Comparison of ENCODE assay signal across 12 cellular contexts in the genomic region with DNA sequence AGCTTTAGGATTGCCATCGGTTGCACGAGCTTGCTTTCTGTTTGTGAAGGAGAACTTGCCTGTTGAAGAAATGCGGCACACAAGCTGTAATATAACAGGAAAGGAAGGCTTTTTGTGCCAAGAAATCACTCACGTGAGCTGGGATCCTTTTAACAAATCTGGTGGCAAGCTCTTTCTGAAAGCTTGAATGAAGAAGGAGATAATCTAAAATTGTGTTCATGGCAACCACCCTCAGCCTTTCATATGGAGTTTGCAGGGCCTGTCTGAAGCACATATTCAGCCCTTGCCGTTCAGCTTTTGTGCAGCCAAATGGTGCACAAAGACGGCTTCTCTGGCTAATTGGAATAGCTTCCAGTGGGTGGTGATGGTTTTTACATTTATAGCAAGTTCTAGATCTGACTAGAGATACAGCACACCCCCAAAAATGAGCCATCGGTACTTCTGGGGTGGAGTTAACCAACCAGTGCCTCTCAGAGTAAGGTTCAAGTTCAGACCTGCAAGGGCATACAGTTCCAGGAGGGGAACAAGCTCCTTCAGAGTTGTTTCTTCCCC.
DNase-seq lines count a peak whose midpoint lies in the region; FAIRE-seq and TF ChIP-seq lines count a peak whose summit lies in the region.
"Had no signal": no experiment of that assay in that cellular context is flagged by ENCODE, and none has a peak within 500 bp of the region (broad histone marks: within the 10 kb centered on the region; RNA-seq: fewer than 3 reads in every experiment).

No MANE protein-coding gene starts in this region.

- TF ChIP-seq CTCF in bronchial epithelial cell (IDR thresholded peaks at IDR 0.05; ENCODE audit: insufficient read depth, low read length, severe bottlenecking) = no peak
- TF ChIP-seq CTCF in left ventricle myocardium inferior (IDR thresholded peaks at IDR 0.05; ENCODE audit: borderline replicate concordance) = no peak
- TF ChIP-seq CTCF in testis (IDR thresholded peaks at IDR 0.05) = no peak

- intact Hi-C loops in left ventricle myocardium inferior (cut with micrococcal nuclease) (no loop called here), testis (cut with DNase I; ENCODE audit: low total_unique reads) (no loop called here)

- peak; percentile 60 for DNase-seq in DMS114 treated with DMSO at 0.1 percent for 48 hours (lab: John Stamatoyannopoulos, UW; ENCODE audit: unreplicated experiment)
- DNase-seq in bronchial epithelial cell (ENCODE audit: low read depth) = peak; percentile 79
- no peak for DNase-seq in left ventricle myocardium inferior
- peak; percentile 50 for DNase-seq in putamen (ENCODE audit: low spot score)
- no peak for DNase-seq in testis
- DNase-seq in cerebellar cortex (ENCODE audit: low spot score) = no peak
- DNase-seq in activated CD4-positive, alpha-beta T cell treated with anti-CD3 and anti-CD28 coated beads, Interleukin-2, amount 50 U/mL, for 48 hours = no peak
- DNase-seq in NAMALWA (ENCODE audit: low spot score) = no peak
- DNase-seq: activated CD8-positive, alpha-beta memory T cell treated with anti-CD3 and anti-CD28 coated beads for 24 hours; stimulated activated naive B cell treated with anti-CD40 and anti-IgM and Interleukin-4, amounts not matched to agents 10 μg/mL and 1 μg/mL and 100 μg/mL, for 72 hours had no signal

- no peak for TF ChIP-seq POLR2A in testis (IDR thresholded peaks at IDR 0.05)

- H3K4me1 ChIP-seq in left ventricle myocardium inferior (peaks cover 33% of the 10 kb centered on the region), testis (peaks cover 20% of the 10 kb centered on the region)

- FAIRE-seq in bronchial epithelial cell (lab: Jason Lieb, UNC) = peak; percentile 32

- WGBS in testis, 2 donors = 32 to 35% methylated on average over 7 of the region's 7 CpGs

- H3K27ac ChIP-seq in left ventricle myocardium inferior (replicated peaks) (peak overlapping the region; percentile 72), testis (peak overlapping the region in 1 of 2 donors; percentile 73)
- H3K27ac ChIP-seq: C4-2B had no signal

- H3K9me3 ChIP-seq in left ventricle myocardium inferior (replicated peaks) (peaks cover under 1% of the 10 kb centered on the region), testis (no peaks in the 10 kb centered on the region)

- H3K36me3 ChIP-seq in bronchial epithelial cell (ENCODE audit: control insufficient read depth, insufficient read depth, low read length) = peaks cover 4% of the 10 kb centered on the region
- no peaks in the 10 kb centered on the region for H3K36me3 ChIP-seq in left ventricle myocardium inferior
- H3K36me3 ChIP-seq in testis (ENCODE audit: low read depth, missing control alignments) = no peaks in the 10 kb centered on the region

- H3K27me3 ChIP-seq in bronchial epithelial cell (ENCODE audit: control insufficient read depth, insufficient read depth, low read length) (no peaks in the 10 kb centered on the region), left ventricle myocardium inferior (ENCODE audit: low read depth) (no peaks in the 10 kb centered on the region), testis (no peaks in the 10 kb centered on the region)

- H3K4me3 ChIP-seq in bronchial epithelial cell (ENCODE audit: low read depth, low read length) (no peak overlapping the region), left ventricle myocardium inferior (peak overlapping the region; percentile 38), testis (no peak overlapping the region)
- H3K4me3 ChIP-seq: smooth muscle cell had no signal

Comparison
In these comparisons a context has a peak if more than half of its experiments do, and no peak if none do; other contexts are left out.
1. DNase-seq: peak in DMS114 treated with DMSO at 0.1 percent for 48 hours (single experiment), bronchial epithelial cell (single experiment) and putamen (single experiment); none in left ventricle myocardium inferior (single experiment), testis (single experiment), cerebellar cortex (single experiment), activated CD4-positive, alpha-beta T cell treated with anti-CD3 and anti-CD28 coated beads, Interleukin-2, amount 50 U/mL, for 48 hours (0 of 2) and NAMALWA (single experiment).